29 cellular contexts compared by ENCODE assay signal in genomic region chr7:152126741-152127140, GRCh38.
DNase-seq lines count a peak whose midpoint lies in the region; ATAC-seq, FAIRE-seq and TF ChIP-seq lines count a peak whose summit lies in the region.
"Had no signal": no experiment of that assay in that cellular context is flagged by ENCODE, and none has a peak within 500 bp of the region (broad histone marks: within the 10 kb centered on the region; RNA-seq: fewer than 3 reads in every experiment).

No MANE protein-coding gene starts in this region.

- H3K27ac ChIP-seq in CD4-positive, CD25-positive, alpha-beta regulatory T cell (ENCODE audit: insufficient read depth, low read length, poor library complexity, severe bottlenecking): no peak overlapping the region
- H3K27ac ChIP-seq in endodermal cell (ENCODE audit: low read depth, low read length) (peak overlapping the region; percentile 32), trophoblast cell (ENCODE audit: low read depth, low read length) (no peak overlapping the region)
- H3K27ac ChIP-seq: parathyroid adenoma, SJCRH30, thyroid gland, WERI-Rb-1 had no signal

- no peak overlapping the region for H4K91ac ChIP-seq in trophoblast cell (ENCODE audit: low read depth, low read length)

- no peak overlapping the region for H2BK12ac ChIP-seq in trophoblast cell (ENCODE audit: low read length)

- H3K27me3 ChIP-seq in CD4-positive, CD25-positive, alpha-beta regulatory T cell (ENCODE audit: control insufficient read depth, insufficient read depth, low read length): no peaks in the 10 kb centered on the region
- H3K27me3 ChIP-seq in H7 (ENCODE audit: control insufficient read depth, insufficient read depth, low read length) (no peaks in the 10 kb centered on the region), endodermal cell (ENCODE audit: control insufficient read depth, insufficient read depth, low read length, poor library complexity, severe bottlenecking) (no peaks in the 10 kb centered on the region), trophoblast cell (ENCODE audit: insufficient read depth, low read length) (no peaks in the 10 kb centered on the region)
- H3K27me3 ChIP-seq: SJCRH30, thyroid gland had no signal

- no peak for FAIRE-seq in GM19239 (lab: Jason Lieb, UNC)
- FAIRE-seq: bronchial epithelial cell, colon had no signal

- no peak overlapping the region for H3K4me2 ChIP-seq in trophoblast cell (ENCODE audit: low read length)

- no peak overlapping the region for H3K14ac ChIP-seq in trophoblast cell (ENCODE audit: low read length)

- ATAC-seq in CD4-positive, CD25-positive, alpha-beta regulatory T cell (ENCODE audit: low read depth in 2 of 2): no peak
- ATAC-seq in HG03571 (IDR thresholded peaks at IDR 0.05; ENCODE audit: unreplicated experiment): no peak
- ATAC-seq: right cardiac atrium had no signal

- H4K8ac ChIP-seq in trophoblast cell (ENCODE audit: low read depth, low read length): no peak overlapping the region

- H3K9me3 ChIP-seq in CD4-positive, CD25-positive, alpha-beta regulatory T cell (ENCODE audit: control insufficient read depth in 2 of 2, low read length in 2 of 2): peaks cover 11 to 13% of the 10 kb centered on the region in 2 experiments
- H3K9me3 ChIP-seq in endodermal cell (ENCODE audit: control insufficient read depth, low read length): peaks cover 10% of the 10 kb centered on the region
- peaks cover 8% of the 10 kb centered on the region for H3K9me3 ChIP-seq in trophoblast cell (ENCODE audit: insufficient read depth, low read depth, low read length)
- H3K9me3 ChIP-seq: SJCRH30, thyroid gland had no signal

- no peak overlapping the region for H3K9ac ChIP-seq in endodermal cell (ENCODE audit: extremely low read depth, low read length, poor library complexity, severe bottlenecking)
- H3K9ac ChIP-seq in trophoblast cell (ENCODE audit: low read length): no peak overlapping the region
- H3K9ac ChIP-seq: parathyroid adenoma had no signal

- H2AFZ ChIP-seq in trophoblast cell (ENCODE audit: insufficient read depth, low read length, poor library complexity): no peak overlapping the region
- H2AFZ ChIP-seq: parathyroid adenoma had no signal

- H3K23ac ChIP-seq in trophoblast cell (ENCODE audit: low read length): no peak overlapping the region

- peak overlapping the region; percentile 51 for H3K18ac ChIP-seq in trophoblast cell (ENCODE audit: low read length)

- no peak overlapping the region for H2BK120ac ChIP-seq in trophoblast cell (ENCODE audit: insufficient read depth, low read length, poor library complexity)

- H3K4ac ChIP-seq in trophoblast cell (ENCODE audit: low read depth, low read length): no peak overlapping the region

- no peak for TF ChIP-seq CTCF in endodermal cell (conservative IDR thresholded peaks at IDR 0.05)

- no peak for DNase-seq in CD4-positive, CD25-positive, alpha-beta regulatory T cell
- peak; percentile 43 for DNase-seq in H7
- DNase-seq in endodermal cell: no peak
- DNase-seq in trophoblast cell: no peak
- no peak for DNase-seq in T-helper 2 cell
- DNase-seq in GM19239 (ENCODE audit: insufficient read length, low spot score): no peak
- DNase-seq: activated CD4-positive, alpha-beta T cell treated with anti-CD3 and anti-CD28 coated beads, Interleukin-2, amount 10 ng/mL, durations not matched to agents 7 days and 5 days; activated T-cell treated with anti-CD3 and anti-CD28 coated beads, Interleukin-2, amount 50 U/mL, for 48 hours; C1 segment of cervical spinal cord; Caco-2; DMS53; GOT3; KG1; mesenchymal stem cell; NCI-H1105; NCI-H187 treated with DMSO at 0.1 percent for 48 hours; NCI-H2171; RPMI8226; SJCRH30; stimulated activated CD4-positive, alpha-beta T cell treated with anti-CD3 and anti-CD28 coated beads, Interleukin-1b, Interleukin-23, amount 100 ng/mL, for 48 hours; SW 1271; thyroid gland; WERI-Rb-1 had no signal

- no peak overlapping the region for H4K12ac ChIP-seq in trophoblast cell (ENCODE audit: low read depth, low read length)

- H3K36me3 ChIP-seq in CD4-positive, CD25-positive, alpha-beta regulatory T cell (ENCODE audit: control insufficient read depth, insufficient read depth, low read length): peaks cover 54% of the 10 kb centered on the region
- H3K36me3 ChIP-seq in H7 (replicated peaks; ENCODE audit: control insufficient read depth, insufficient read depth, low read length) (peaks cover 3% of the 10 kb centered on the region; the same call in 1 of the 2 replicates), endodermal cell (ENCODE audit: control insufficient read depth, insufficient read depth, low read length) (peaks cover 91% of the 10 kb centered on the region), trophoblast cell (ENCODE audit: control insufficient read depth in 1 of 2, insufficient read depth in 2 of 2, low read length in 2 of 2) (peaks cover 40 to 54% of the 10 kb centered on the region in 2 experiments)

- H3K79me1 ChIP-seq in trophoblast cell (ENCODE audit: low read length): no peaks in the 10 kb centered on the region

- peak overlapping the region in 2 of 3 donors; percentile 53 to 89 for H3K27ac Mint-ChIP-seq in CD4-positive, CD25-positive, alpha-beta regulatory T cell
- no peak overlapping the region for H3K27ac Mint-ChIP-seq in endodermal cell
- H3K27ac Mint-ChIP-seq: activated CD4-positive, alpha-beta T cell treated with anti-CD3 and anti-CD28 coated beads, Interleukin-2, amount 10 ng/mL, durations not matched to agents 7 days and 5 days had no signal

- WGBS in endodermal cell (ENCODE audit: insufficient coverage in 1 of 2, insufficient read length in 1 of 2), 2 experiments: 93 to 98% methylated on average over 7 of the region's 7 CpGs
- WGBS in trophoblast cell (ENCODE audit: extremely low coverage, insufficient coverage, insufficient read length): no CpG with 5 or more reads among the region's 7 CpGs

- no peaks in the 10 kb centered on the region for H3K27me3 Mint-ChIP-seq in CD4-positive, CD25-positive, alpha-beta regulatory T cell
- H3K27me3 Mint-ChIP-seq in endodermal cell (ENCODE audit: insufficient read depth): no peaks in the 10 kb centered on the region
- H3K27me3 Mint-ChIP-seq: activated CD4-positive, alpha-beta T cell treated with anti-CD3 and anti-CD28 coated beads, Interleukin-2, amount 10 ng/mL, durations not matched to agents 7 days and 5 days had no signal

- H3K79me2 ChIP-seq in trophoblast cell (ENCODE audit: control insufficient read depth, insufficient read depth, low read length, poor library complexity): no peaks in the 10 kb centered on the region
- H3K79me2 ChIP-seq: parathyroid adenoma had no signal

- no peak overlapping the region for H3K4me3 Mint-ChIP-seq in CD4-positive, CD25-positive, alpha-beta regulatory T cell
- H3K4me3 Mint-ChIP-seq in endodermal cell: no peak overlapping the region
- H3K4me3 Mint-ChIP-seq: activated CD4-positive, alpha-beta T cell treated with anti-CD3 and anti-CD28 coated beads, Interleukin-2, amount 10 ng/mL, durations not matched to agents 7 days and 5 days; neural crest cell had no signal

- H3K9me3 Mint-ChIP-seq in CD4-positive, CD25-positive, alpha-beta regulatory T cell: peaks cover 0 to 14% (median 3%) of the 10 kb centered on the region in 7 donors
- H3K9me3 Mint-ChIP-seq in endodermal cell: peaks cover 39% of the 10 kb centered on the region

- no peak overlapping the region for H3K4me3 ChIP-seq in CD4-positive, CD25-positive, alpha-beta regulatory T cell (ENCODE audit: low read depth, low read length)
- H3K4me3 ChIP-seq in H7 (ENCODE audit: insufficient read depth, low read depth, low read length) (no peak overlapping the region), endodermal cell (ENCODE audit: low read length) (no peak overlapping the region), trophoblast cell (ENCODE audit: low read depth, low read length) (no peak overlapping the region)
- H3K4me3 ChIP-seq: SJCRH30, thyroid gland had no signal

- peaks cover 53% of the 10 kb centered on the region for H3K36me3 Mint-ChIP-seq in CD4-positive, CD25-positive, alpha-beta regulatory T cell
- H3K36me3 Mint-ChIP-seq in endodermal cell (ENCODE audit: low read depth): peaks cover 94% of the 10 kb centered on the region

- H3K4me1 ChIP-seq in CD4-positive, CD25-positive, alpha-beta regulatory T cell (ENCODE audit: control insufficient read depth, insufficient read depth, low read length, poor library complexity, severe bottlenecking): no peaks in the 10 kb centered on the region
- H3K4me1 ChIP-seq in endodermal cell (ENCODE audit: control insufficient read depth, insufficient read depth, low read length): no peaks in the 10 kb centered on the region
- no peaks in the 10 kb centered on the region for H3K4me1 ChIP-seq in trophoblast cell (ENCODE audit: control insufficient read depth in 1 of 2, insufficient read depth in 2 of 2, low read length in 2 of 2)
- H3K4me1 ChIP-seq: Caco-2, parathyroid adenoma, SJCRH30, thyroid gland had no signal

- peaks cover 5 to 13% (median 11%) of the 10 kb centered on the region in 4 donors for H3K4me1 Mint-ChIP-seq in CD4-positive, CD25-positive, alpha-beta regulatory T cell
- no peaks in the 10 kb centered on the region for H3K4me1 Mint-ChIP-seq in endodermal cell
- H3K4me1 Mint-ChIP-seq: neural crest cell had no signal

- no peak overlapping the region for H2AK5ac ChIP-seq in trophoblast cell (ENCODE audit: low read length)

- no peak overlapping the region for H2BK5ac ChIP-seq in trophoblast cell (ENCODE audit: low read depth, low read length, poor library complexity)
